7 cellular contexts compared by ENCODE assay signal in the genomic region with DNA sequence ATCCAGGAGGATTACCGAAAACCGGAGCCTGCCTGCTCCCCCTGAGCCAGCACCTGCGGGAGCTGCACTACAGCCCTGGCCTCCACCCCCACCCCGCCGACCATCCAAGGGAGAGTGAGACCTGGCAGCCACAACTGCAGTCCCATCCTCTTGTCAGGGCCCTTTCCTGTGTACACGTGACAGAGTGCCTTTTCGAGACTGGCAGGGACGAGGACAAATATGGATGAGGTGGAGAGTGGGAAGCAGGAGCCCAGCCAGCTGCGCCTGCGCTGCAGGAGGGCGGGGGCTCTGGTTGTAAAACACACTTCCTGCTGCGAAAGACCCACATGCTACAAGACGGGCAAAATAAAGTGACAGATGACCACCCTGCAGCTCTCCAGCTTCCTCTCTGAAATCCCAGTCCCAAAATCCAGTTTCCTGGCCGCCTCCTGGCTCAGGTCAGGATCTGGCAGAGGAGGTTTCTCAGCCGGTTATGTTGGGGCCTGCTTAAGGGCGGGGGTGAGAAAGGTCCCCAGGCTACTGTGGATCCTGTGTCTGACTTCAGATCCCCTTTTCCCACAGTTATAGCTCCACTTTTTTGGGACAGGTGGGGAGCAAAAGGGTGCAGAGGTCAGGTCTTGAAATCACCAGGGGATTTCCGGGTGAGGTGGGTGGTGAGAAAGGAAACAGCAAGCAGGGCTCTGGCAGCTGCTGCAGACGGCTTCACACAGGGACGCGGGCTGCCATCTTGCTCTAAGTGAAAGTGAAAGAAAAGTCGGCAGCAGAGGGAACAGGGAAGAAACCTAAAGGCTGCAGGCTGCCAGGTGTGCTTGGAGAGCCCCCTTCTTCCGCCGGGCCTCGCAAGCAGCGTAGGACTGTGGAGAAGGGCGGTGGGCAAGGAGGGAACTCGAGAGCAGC. TPM values are rescaled to one million over a fixed set of nuclear protein-coding genes. Genes with fewer than 3 reads are reported as not detected.
A peak's percentile ranks its signal among the peaks of the same experiment; 100 is the strongest.
DNase-seq lines count a peak whose midpoint lies in the region; ATAC-seq, FAIRE-seq and TF ChIP-seq lines count a peak whose summit lies in the region.

TAPBPL (plus strand) TSS at position 695 of the 897 bp plus-strand sequence. CDS start 207 bp downstream, outside the sequence.

- H3K9me3 ChIP-seq in kidney (ENCODE audit: control insufficient read depth in 1 of 2, low read length in 2 of 2) = no peaks in the 10 kb centered on the region

- peak; percentile 68 for ATAC-seq in GM18502 (IDR thresholded peaks at IDR 0.05; ENCODE audit: poor library complexity, unreplicated experiment)
- peak; percentile 63 for ATAC-seq in HG03045 (IDR thresholded peaks at IDR 0.05; ENCODE audit: unreplicated experiment)
- peak; percentile 87 to 89 for ATAC-seq in activated CD4-positive, CD25-positive, alpha-beta regulatory T cell treated with anti-CD3 and anti-CD28 coated beads, Interleukin-2, amount 50 U/mL, for 24 hours

- no peak for FAIRE-seq in kidney (lab: Jason Lieb, UNC)

- TF ChIP-seq CTCF in kidney (IDR thresholded peaks at IDR 0.05; ENCODE audit: borderline replicate concordance, extremely low read depth, insufficient read depth) = no peak

- peak within 1 kb of the TSS; percentile 99 for H3K27ac ChIP-seq in kidney (ENCODE audit: low read depth in 2 of 2, low read length in 2 of 2)

- H3K4me3 ChIP-seq in kidney (ENCODE audit: low read length in 2 of 2) = peak within 1 kb of the TSS; percentile 88 to 92

- peak; percentile 65 for DNase-seq in NCI-H2196 treated with DMSO at 0.1 percent for 48 hours (lab: John Stamatoyannopoulos, UW; ENCODE audit: unreplicated experiment)
- peak; percentile 65 for DNase-seq in cerebellar cortex (ENCODE audit: low spot score)
- DNase-seq in kidney = peak; percentile 93
- DNase-seq in stimulated activated CD4-positive, alpha-beta T cell treated with anti-CD3 and anti-CD28 coated beads, Interleukin-12 subunit alpha, Interleukin-12 subunit beta, amount 100 ng/mL, for 4 hours = peak; percentile 70

- peak within 1 kb of the TSS; percentile 98 for H3K9ac ChIP-seq in kidney (ENCODE audit: low read length in 2 of 2)

- peaks cover 9 to 15% of the 10 kb centered on the region in 2 donors for H3K36me3 ChIP-seq in kidney (ENCODE audit: control insufficient read depth in 1 of 2, insufficient read depth in 2 of 2, low read length in 2 of 2)

- intact Hi-C loops in kidney (cut with DNase I) = loop anchor here (10.0 kb wide), 1 partner anchor 117 kb away; no protein-coding TSS in a partner anchor

- peaks cover 17 to 24% of the 10 kb centered on the region in 2 donors for H3K4me1 ChIP-seq in kidney (ENCODE audit: control insufficient read depth in 1 of 2, insufficient read depth in 1 of 2, low read depth in 1 of 2, low read length in 2 of 2)

RNA-seq across cellular contexts. Expression of gene TAPBPL, which starts in this region (rescaled TPM):
- total RNA-seq in kidney = 44.7 TPM
- polyA plus RNA-seq in kidney (ENCODE audit: insufficient read depth, low read depth, low replicate concordance) = 34.5 TPM

Comparison
In these comparisons a context has a peak if more than half of its experiments do, and no peak if none do; other contexts are left out.
1. Peak in every context shown above with its lines: DNase-seq, ATAC-seq, H3K4me3 ChIP-seq and H3K27ac ChIP-seq.